In the genomic region with DNA sequence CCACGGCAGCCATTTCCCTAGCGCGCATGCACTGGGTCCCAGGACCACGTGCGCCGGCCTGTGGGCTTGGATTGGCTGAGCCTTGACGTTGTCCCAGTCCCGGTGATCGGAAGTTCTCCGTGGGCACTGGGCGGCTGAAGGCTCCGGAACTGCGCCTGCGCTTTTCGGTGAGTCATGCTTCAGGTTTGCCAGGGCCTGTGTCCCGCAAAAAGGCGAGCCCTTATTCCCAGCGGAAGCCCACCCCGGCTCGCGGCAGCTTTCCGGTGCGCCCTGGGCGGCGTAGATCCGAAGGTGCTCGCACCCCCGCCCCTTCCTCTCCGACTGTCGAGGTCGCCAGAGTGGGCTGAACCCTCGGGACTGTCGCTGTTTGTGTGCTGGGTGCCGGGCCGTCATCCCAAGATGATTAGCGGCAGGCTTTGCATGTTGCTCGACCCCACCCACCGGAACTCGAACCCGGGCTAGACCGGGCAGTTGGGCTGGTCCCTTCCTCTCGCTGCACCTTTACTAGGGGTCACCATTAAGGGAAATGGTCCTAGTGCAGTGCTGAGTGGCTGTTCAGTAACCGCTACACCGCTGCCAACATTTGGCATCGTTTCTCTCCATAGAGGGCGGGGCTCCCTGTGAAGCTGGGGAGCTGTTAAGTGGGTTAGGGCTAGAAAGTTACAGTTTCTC, we compare ENCODE assay signal across 8 cellular contexts. TPM values are rescaled to one million over a fixed set of nuclear protein-coding genes. Genes with fewer than 3 reads are reported as not detected.
DNase-seq lines count a peak whose midpoint lies in the region; TF ChIP-seq lines count a peak whose summit lies in the region.

Gene TCEANC (plus strand): TSS at position 120 of the 672 bp plus-strand sequence. CDS start 9,368 bp downstream, outside the sequence.

- no peaks in the 10 kb centered on the region for H3K9me3 ChIP-seq in effector memory CD4-positive, alpha-beta T cell (ENCODE audit: control insufficient read depth, low read length)

- H3K27ac ChIP-seq in effector memory CD4-positive, alpha-beta T cell (ENCODE audit: insufficient read depth, low read length, poor library complexity, severe bottlenecking): peak within 1 kb of the TSS; percentile 93

- TF ChIP-seq CTCF in GM20000 (IDR thresholded peaks at IDR 0.05; ENCODE audit: extremely low read depth, missing control alignments): no peak

- H3K36me3 ChIP-seq in effector memory CD4-positive, alpha-beta T cell (ENCODE audit: control insufficient read depth, insufficient read depth, low read length): peaks cover 8% of the 10 kb centered on the region

- H3K4me1 ChIP-seq in effector memory CD4-positive, alpha-beta T cell (ENCODE audit: control insufficient read depth, insufficient read depth, low read length, poor library complexity, severe bottlenecking): no peaks in the 10 kb centered on the region

- no peaks in the 10 kb centered on the region for H3K27me3 ChIP-seq in effector memory CD4-positive, alpha-beta T cell (replicated peaks; ENCODE audit: control insufficient read depth, insufficient read depth, low read length, poor library complexity, severe bottlenecking)

- H3K4me3 ChIP-seq in effector memory CD4-positive, alpha-beta T cell (ENCODE audit: insufficient read depth, low read depth, low read length, poor library complexity, severe bottlenecking): peak within 1 kb of the TSS; percentile 76

- DNase-seq in COLO829 (ENCODE audit: low spot score): peak; percentile 91
- DNase-seq in GM20000 (ENCODE audit: low spot score): peak; percentile 79
- peak; percentile 75 for DNase-seq in HS-5 (ENCODE audit: low read depth)
- DNase-seq in NOMO-1 (lab: John Stamatoyannopoulos, UW; ENCODE audit: unreplicated experiment in 2 of 2): peak; percentile 96 to 98
- DNase-seq in activated CD8-positive, alpha-beta memory T cell treated with anti-CD3 and anti-CD28 coated beads for 4 hours (ENCODE audit: low read depth in 2 of 2): peak; percentile 88 to 90
- DNase-seq in effector memory CD4-positive, alpha-beta T cell: peak; percentile 88 to 97 (median 90)
- peak; percentile 98 for DNase-seq in lung microvascular endothelial cell (ENCODE audit: low read depth in 2 of 2)
- peak; percentile 70 to 86 (median 83) for DNase-seq in stimulated activated CD4-positive, alpha-beta T cell treated with anti-CD3 and anti-CD28 coated beads, TNF-alpha, amount 100 ng/mL, for 4 hours (ENCODE audit: low read depth in 3 of 3)

RNA-seq across cellular contexts. Expression of gene TCEANC, which starts in this region (rescaled TPM):
- 0.65 and 3.2 TPM in 2 replicates for total RNA-seq in lung microvascular endothelial cell

Comparison
In these comparisons a context has a peak if more than half of its experiments do, and no peak if none do; other contexts are left out.
1. Peak in every context shown above with its lines: DNase-seq, H3K4me3 ChIP-seq and H3K27ac ChIP-seq.